In genomic region chr15:80596521-80596976, GRCh38 we compare ENCODE assay signal across 1 cellular context.
TF ChIP-seq lines count a peak whose summit lies in the region.

No MANE protein-coding gene starts in this region.

TF ChIP-seq in HepG2, 621 proteins besides CTCF, POLR2A, EP300 and RAD21 (continued from another document):
- peak; percentile 88 for TF ChIP-seq ETV5 (CRISPR knock-in tag; IDR thresholded peaks at IDR 0.05; ENCODE audit: borderline replicate concordance)
- TF ChIP-seq MAFK (conservative IDR thresholded peaks at IDR 0.05 in 1 of 2, IDR thresholded peaks at IDR 0.05 in 1 of 2; ENCODE audit: low read length in 2 of 2), result no peak
- TF ChIP-seq ZBTB46 (CRISPR knock-in tag; IDR thresholded peaks at IDR 0.05; ENCODE audit: borderline replicate concordance), result no peak
- no peak for TF ChIP-seq MZF1 (CRISPR knock-in tag; IDR thresholded peaks at IDR 0.05; ENCODE audit: borderline replicate concordance)
- no peak for TF ChIP-seq TRIM24 (CRISPR knock-in tag; IDR thresholded peaks at IDR 0.05)
- TF ChIP-seq, protein P1, sequence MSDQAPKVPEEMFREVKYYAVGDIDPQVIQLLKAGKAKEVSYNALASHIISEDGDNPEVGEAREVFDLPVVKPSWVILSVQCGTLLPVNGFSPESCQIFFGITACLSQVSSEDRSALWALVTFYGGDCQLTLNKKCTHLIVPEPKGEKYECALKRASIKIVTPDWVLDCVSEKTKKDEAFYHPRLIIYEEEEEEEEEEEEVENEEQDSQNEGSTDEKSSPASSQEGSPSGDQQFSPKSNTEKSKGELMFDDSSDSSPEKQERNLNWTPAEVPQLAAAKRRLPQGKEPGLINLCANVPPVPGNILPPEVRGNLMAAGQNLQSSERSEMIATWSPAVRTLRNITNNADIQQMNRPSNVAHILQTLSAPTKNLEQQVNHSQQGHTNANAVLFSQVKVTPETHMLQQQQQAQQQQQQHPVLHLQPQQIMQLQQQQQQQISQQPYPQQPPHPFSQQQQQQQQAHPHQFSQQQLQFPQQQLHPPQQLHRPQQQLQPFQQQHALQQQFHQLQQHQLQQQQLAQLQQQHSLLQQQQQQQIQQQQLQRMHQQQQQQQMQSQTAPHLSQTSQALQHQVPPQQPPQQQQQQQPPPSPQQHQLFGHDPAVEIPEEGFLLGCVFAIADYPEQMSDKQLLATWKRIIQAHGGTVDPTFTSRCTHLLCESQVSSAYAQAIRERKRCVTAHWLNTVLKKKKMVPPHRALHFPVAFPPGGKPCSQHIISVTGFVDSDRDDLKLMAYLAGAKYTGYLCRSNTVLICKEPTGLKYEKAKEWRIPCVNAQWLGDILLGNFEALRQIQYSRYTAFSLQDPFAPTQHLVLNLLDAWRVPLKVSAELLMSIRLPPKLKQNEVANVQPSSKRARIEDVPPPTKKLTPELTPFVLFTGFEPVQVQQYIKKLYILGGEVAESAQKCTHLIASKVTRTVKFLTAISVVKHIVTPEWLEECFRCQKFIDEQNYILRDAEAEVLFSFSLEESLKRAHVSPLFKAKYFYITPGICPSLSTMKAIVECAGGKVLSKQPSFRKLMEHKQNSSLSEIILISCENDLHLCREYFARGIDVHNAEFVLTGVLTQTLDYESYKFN (CRISPR knock-in tag; conservative IDR thresholded peaks at IDR 0.05), result peak; percentile 27; the same call in 1 of the 2 replicates
- TF ChIP-seq ZNF362 (CRISPR knock-in tag; IDR thresholded peaks at IDR 0.05; ENCODE audit: borderline replicate concordance), result no peak
- peak; percentile 44 for TF ChIP-seq SAP130 (CRISPR knock-in tag; IDR thresholded peaks at IDR 0.05; ENCODE audit: low read depth)
- TF ChIP-seq TCF7 (IDR thresholded peaks at IDR 0.05; ENCODE audit: low read depth), result 0 out of 2 replicates have a peak, but pooled peaks have one; percentile 21
- TF ChIP-seq SOX13 (IDR thresholded peaks at IDR 0.05), result no peak
- TF ChIP-seq SOX13 (CRISPR knock-in tag; conservative IDR thresholded peaks at IDR 0.05 in 1 of 2, IDR thresholded peaks at IDR 0.05 in 1 of 2), result 0 out of 4 replicates have a peak, but pooled peaks of 1 of the 2 experiments have one; percentile 23
- no peak for TF ChIP-seq ZNF367 (CRISPR knock-in tag; IDR thresholded peaks at IDR 0.05; ENCODE audit: borderline replicate concordance)
- 0 out of 2 replicates have a peak, but pooled peaks have one; percentile 39 for TF ChIP-seq JUNB (CRISPR knock-in tag; IDR thresholded peaks at IDR 0.05; ENCODE audit: borderline replicate concordance)
- TF ChIP-seq NFKB2 (CRISPR knock-in tag; IDR thresholded peaks at IDR 0.05; ENCODE audit: borderline replicate concordance), result no peak
- TF ChIP-seq ZNF709 (CRISPR knock-in tag; IDR thresholded peaks at IDR 0.05), result 0 out of 2 replicates have a peak, but pooled peaks have one; percentile 29
- no peak for TF ChIP-seq ZNF317 (CRISPR knock-in tag; IDR thresholded peaks at IDR 0.05)
- no peak for TF ChIP-seq KDM1A (CRISPR knock-in tag; IDR thresholded peaks at IDR 0.05)
- peak; percentile 80 for TF ChIP-seq RARA (CRISPR knock-in tag; IDR thresholded peaks at IDR 0.05)
- peak; percentile 82; the same call in 1 of the 2 replicates for TF ChIP-seq FOSL1 (CRISPR knock-in tag; IDR thresholded peaks at IDR 0.05; ENCODE audit: borderline replicate concordance)
- no peak for TF ChIP-seq NCOR1 (IDR thresholded peaks at IDR 0.05; ENCODE audit: borderline replicate concordance, low read length)
- TF ChIP-seq SATB2 (CRISPR knock-in tag; IDR thresholded peaks at IDR 0.05), result no peak
- TF ChIP-seq SPEN (CRISPR knock-in tag; IDR thresholded peaks at IDR 0.05; ENCODE audit: low read depth), result no peak
- no peak for TF ChIP-seq ZNF672 (CRISPR knock-in tag; IDR thresholded peaks at IDR 0.05)
- peak; percentile 52; the same call in 1 of the 2 replicates for TF ChIP-seq RXRB (CRISPR knock-in tag; IDR thresholded peaks at IDR 0.05; ENCODE audit: borderline replicate concordance)
- peak; percentile 68 for TF ChIP-seq GATAD2A (CRISPR knock-in tag; IDR thresholded peaks at IDR 0.05)
- TF ChIP-seq ATF3 (CRISPR knock-in tag; IDR thresholded peaks at IDR 0.05), result peak; percentile 65; the same call in 1 of the 2 replicates
- no peak for TF ChIP-seq ZNF567 (CRISPR knock-in tag; IDR thresholded peaks at IDR 0.05; ENCODE audit: borderline replicate concordance)
- 0 out of 2 replicates have a peak, but pooled peaks have one; percentile 29 for TF ChIP-seq CBX5 (CRISPR knock-in tag; IDR thresholded peaks at IDR 0.05; ENCODE audit: borderline replicate concordance)
- TF ChIP-seq ZFP1 (CRISPR knock-in tag; IDR thresholded peaks at IDR 0.05), result no peak
- peak; percentile 68 for TF ChIP-seq ARID5B (CRISPR knock-in tag; IDR thresholded peaks at IDR 0.05)
- peak; percentile 26; the same call in 1 of the 2 replicates for TF ChIP-seq NCOA2 (CRISPR knock-in tag; IDR thresholded peaks at IDR 0.05)
- 0 out of 2 replicates have a peak, but pooled peaks have one; percentile 52 for TF ChIP-seq HMG20A (CRISPR knock-in tag; IDR thresholded peaks at IDR 0.05; ENCODE audit: borderline replicate concordance)
- TF ChIP-seq SP5 (CRISPR knock-in tag; IDR thresholded peaks at IDR 0.05; ENCODE audit: borderline replicate concordance, low read depth), result no peak
- TF ChIP-seq ZNF792 (CRISPR knock-in tag; IDR thresholded peaks at IDR 0.05), result 0 out of 2 replicates have a peak, but pooled peaks have one; percentile 27
- TF ChIP-seq JUND (CRISPR knock-in tag; IDR thresholded peaks at IDR 0.05), result 0 out of 2 replicates have a peak, but pooled peaks have one; percentile 32
- TF ChIP-seq FOXA3 (CRISPR knock-in tag; IDR thresholded peaks at IDR 0.05), result peak; percentile 48; the same call in 1 of the 2 replicates
- peak; percentile 97 for TF ChIP-seq ZNF12 (CRISPR knock-in tag; IDR thresholded peaks at IDR 0.05)
- TF ChIP-seq FOXA1 (IDR thresholded peaks at IDR 0.05), result no peak
- TF ChIP-seq FOXA1 (CRISPR knock-in tag; IDR thresholded peaks at IDR 0.05), result 0 out of 2 replicates have a peak, but pooled peaks have one; percentile 28
- no peak for TF ChIP-seq ZNF225 (CRISPR knock-in tag; IDR thresholded peaks at IDR 0.05)
- no peak for TF ChIP-seq ZFP36 (IDR thresholded peaks at IDR 0.05; ENCODE audit: borderline replicate concordance, low read depth, low read length, partially characterized antibody)
- TF ChIP-seq MTA1 (CRISPR knock-in tag; IDR thresholded peaks at IDR 0.05; ENCODE audit: borderline replicate concordance), result no peak
- TF ChIP-seq FOSL2 (CRISPR knock-in tag; IDR thresholded peaks at IDR 0.05), result peak; percentile 96
- TF ChIP-seq, protein P2, sequence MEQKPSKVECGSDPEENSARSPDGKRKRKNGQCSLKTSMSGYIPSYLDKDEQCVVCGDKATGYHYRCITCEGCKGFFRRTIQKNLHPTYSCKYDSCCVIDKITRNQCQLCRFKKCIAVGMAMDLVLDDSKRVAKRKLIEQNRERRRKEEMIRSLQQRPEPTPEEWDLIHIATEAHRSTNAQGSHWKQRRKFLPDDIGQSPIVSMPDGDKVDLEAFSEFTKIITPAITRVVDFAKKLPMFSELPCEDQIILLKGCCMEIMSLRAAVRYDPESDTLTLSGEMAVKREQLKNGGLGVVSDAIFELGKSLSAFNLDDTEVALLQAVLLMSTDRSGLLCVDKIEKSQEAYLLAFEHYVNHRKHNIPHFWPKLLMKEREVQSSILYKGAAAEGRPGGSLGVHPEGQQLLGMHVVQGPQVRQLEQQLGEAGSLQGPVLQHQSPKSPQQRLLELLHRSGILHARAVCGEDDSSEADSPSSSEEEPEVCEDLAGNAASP (CRISPR knock-in tag; IDR thresholded peaks at IDR 0.05; ENCODE audit: borderline replicate concordance), result peak; percentile 57; the same call in 1 of the 2 replicates
- TF ChIP-seq NR2F6 (IDR thresholded peaks at IDR 0.05), result no peak
- peak; percentile 17; the same call in 1 of the 2 replicates for TF ChIP-seq NR2F6 (CRISPR knock-in tag; IDR thresholded peaks at IDR 0.05)
- no peak for TF ChIP-seq ZNF460 (CRISPR knock-in tag; IDR thresholded peaks at IDR 0.05; ENCODE audit: borderline replicate concordance)
